ENCODE assay signal across 1 cellular context in the genomic region with DNA sequence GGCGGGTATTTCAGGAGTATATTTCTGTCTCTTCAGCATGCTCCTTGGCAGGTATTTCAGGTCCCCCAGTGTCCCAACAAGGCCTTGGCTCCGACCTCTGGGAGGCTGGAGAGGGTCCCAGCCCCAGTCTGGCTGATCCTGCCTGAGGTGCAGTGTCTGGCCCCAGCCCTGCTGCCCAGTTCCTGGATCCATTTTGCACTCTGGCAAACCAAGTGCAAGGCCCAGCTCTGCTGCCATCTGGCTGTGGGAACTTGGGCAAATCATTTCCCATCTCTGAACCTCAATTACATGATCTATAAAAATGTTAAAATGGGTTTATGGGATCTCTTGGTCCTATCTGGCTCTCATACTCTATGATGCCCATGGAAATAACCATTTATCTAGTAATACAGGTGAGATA.
TF ChIP-seq lines count a peak whose summit lies in the region.

No MANE protein-coding gene starts in this region.

TF ChIP-seq in GM23338, 12 proteins besides CTCF, POLR2A, EP300 and RAD21 (continued from another document):
- TF ChIP-seq ETS1 (IDR thresholded peaks at IDR 0.05): no peak
- TF ChIP-seq CREB1 (CRISPR knock-in tag; IDR thresholded peaks at IDR 0.05; ENCODE audit: low read depth): no peak
- TF ChIP-seq, protein P1, sequence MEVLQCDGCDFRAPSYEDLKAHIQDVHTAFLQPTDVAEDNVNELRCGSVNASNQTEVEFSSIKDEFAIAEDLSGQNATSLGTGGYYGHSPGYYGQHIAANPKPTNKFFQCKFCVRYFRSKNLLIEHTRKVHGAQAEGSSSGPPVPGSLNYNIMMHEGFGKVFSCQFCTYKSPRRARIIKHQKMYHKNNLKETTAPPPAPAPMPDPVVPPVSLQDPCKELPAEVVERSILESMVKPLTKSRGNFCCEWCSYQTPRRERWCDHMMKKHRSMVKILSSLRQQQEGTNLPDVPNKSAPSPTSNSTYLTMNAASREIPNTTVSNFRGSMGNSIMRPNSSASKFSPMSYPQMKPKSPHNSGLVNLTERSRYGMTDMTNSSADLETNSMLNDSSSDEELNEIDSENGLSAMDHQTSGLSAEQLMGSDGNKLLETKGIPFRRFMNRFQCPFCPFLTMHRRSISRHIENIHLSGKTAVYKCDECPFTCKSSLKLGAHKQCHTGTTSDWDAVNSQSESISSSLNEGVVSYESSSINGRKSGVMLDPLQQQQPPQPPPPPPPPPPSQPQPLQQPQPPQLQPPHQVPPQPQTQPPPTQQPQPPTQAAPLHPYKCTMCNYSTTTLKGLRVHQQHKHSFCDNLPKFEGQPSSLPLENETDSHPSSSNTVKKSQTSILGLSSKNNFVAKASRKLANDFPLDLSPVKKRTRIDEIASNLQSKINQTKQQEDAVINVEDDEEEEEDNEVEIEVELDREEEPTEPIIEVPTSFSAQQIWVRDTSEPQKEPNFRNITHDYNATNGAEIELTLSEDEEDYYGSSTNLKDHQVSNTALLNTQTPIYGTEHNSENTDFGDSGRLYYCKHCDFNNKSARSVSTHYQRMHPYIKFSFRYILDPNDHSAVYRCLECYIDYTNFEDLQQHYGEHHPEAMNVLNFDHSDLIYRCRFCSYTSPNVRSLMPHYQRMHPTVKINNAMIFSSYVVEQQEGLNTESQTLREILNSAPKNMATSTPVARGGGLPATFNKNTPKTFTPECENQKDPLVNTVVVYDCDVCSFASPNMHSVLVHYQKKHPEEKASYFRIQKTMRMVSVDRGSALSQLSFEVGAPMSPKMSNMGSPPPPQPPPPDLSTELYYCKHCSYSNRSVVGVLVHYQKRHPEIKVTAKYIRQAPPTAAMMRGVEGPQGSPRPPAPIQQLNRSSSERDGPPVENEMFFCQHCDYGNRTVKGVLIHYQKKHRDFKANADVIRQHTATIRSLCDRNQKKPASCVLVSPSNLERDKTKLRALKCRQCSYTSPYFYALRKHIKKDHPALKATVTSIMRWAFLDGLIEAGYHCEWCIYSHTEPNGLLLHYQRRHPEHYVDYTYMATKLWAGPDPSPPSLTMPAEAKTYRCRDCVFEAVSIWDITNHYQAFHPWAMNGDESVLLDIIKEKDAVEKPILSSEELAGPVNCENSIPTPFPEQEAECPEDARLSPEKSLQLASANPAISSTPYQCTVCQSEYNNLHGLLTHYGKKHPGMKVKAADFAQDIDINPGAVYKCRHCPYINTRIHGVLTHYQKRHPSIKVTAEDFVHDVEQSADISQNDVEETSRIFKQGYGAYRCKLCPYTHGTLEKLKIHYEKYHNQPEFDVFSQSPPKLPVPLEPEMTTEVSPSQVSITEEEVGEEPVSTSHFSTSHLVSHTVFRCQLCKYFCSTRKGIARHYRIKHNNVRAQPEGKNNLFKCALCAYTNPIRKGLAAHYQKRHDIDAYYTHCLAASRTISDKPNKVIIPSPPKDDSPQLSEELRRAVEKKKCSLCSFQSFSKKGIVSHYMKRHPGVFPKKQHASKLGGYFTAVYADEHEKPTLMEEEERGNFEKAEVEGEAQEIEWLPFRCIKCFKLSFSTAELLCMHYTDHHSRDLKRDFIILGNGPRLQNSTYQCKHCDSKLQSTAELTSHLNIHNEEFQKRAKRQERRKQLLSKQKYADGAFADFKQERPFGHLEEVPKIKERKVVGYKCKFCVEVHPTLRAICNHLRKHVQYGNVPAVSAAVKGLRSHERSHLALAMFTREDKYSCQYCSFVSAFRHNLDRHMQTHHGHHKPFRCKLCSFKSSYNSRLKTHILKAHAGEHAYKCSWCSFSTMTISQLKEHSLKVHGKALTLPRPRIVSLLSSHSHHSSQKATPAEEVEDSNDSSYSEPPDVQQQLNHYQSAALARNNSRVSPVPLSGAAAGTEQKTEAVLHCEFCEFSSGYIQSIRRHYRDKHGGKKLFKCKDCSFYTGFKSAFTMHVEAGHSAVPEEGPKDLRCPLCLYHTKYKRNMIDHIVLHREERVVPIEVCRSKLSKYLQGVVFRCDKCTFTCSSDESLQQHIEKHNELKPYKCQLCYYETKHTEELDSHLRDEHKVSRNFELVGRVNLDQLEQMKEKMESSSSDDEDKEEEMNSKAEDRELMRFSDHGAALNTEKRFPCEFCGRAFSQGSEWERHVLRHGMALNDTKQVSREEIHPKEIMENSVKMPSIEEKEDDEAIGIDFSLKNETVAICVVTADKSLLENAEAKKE (CRISPR knock-in tag; IDR thresholded peaks at IDR 0.05): no peak
